12 cellular contexts compared by ENCODE assay signal in genomic region chr7:37247881-37248280, GRCh38.
DNase-seq lines count a peak whose midpoint lies in the region; ATAC-seq and TF ChIP-seq lines count a peak whose summit lies in the region.
"Had no signal": no experiment of that assay in that cellular context is flagged by ENCODE, and none has a peak within 500 bp of the region (broad histone marks: within the 10 kb centered on the region; RNA-seq: fewer than 3 reads in every experiment).

No MANE protein-coding gene starts in this region.

- H3K4me3 ChIP-seq in NB4 (ENCODE audit: low read depth, low read length) (no peak overlapping the region), ectodermal cell (ENCODE audit: insufficient read depth, low read depth, low read length) (no peak overlapping the region), mesenchymal stem cell (ENCODE audit: insufficient read depth in 1 of 2, low read depth in 1 of 2, low read length in 2 of 2) (no peak overlapping the region), lower leg skin (ENCODE audit: low read depth, poor library complexity, severe bottlenecking) (no peak overlapping the region)
- H3K4me3 ChIP-seq: BLaER1 had no signal

- H2AK5ac ChIP-seq in mesenchymal stem cell (ENCODE audit: low read length, severe bottlenecking): no peak overlapping the region

- H3K4me1 ChIP-seq in ectodermal cell (ENCODE audit: control insufficient read depth, insufficient read depth, low read length): peaks cover 16% of the 10 kb centered on the region
- no peaks in the 10 kb centered on the region for H3K4me1 ChIP-seq in mesenchymal stem cell (ENCODE audit: control insufficient read depth, insufficient read depth, low read depth, low read length)
- H3K4me1 ChIP-seq: BLaER1 had no signal

- H3K9me3 ChIP-seq in ectodermal cell (ENCODE audit: control insufficient read depth, low read length) (no peaks in the 10 kb centered on the region), mesenchymal stem cell (ENCODE audit: control insufficient read depth, low read length) (no peaks in the 10 kb centered on the region)

- H2BK15ac ChIP-seq in mesenchymal stem cell (ENCODE audit: low read depth, poor library complexity, severe bottlenecking): no peak overlapping the region

- DNase-seq in AML-193 (lab: John Stamatoyannopoulos, UW) (peak; percentile 40 to 45), NB4 (ENCODE audit: low read depth) (peak; percentile 56), mesenchymal stem cell (peak; percentile 10), GF-D8 (lab: John Stamatoyannopoulos, UW) (no peak), lower leg skin (ENCODE audit: low spot score in 2 of 2) (no peak), COR-L47 (lab: John Stamatoyannopoulos, UW) (no peak)
- DNase-seq in stimulated activated naive CD8-positive, alpha-beta T cell treated with anti-CD3 and anti-CD28 coated beads, Interleukin-15, Interleukin-2, amounts not matched to agents 100 U/mL and 50 U/mL, for 24 hours: no peak
- DNase-seq: activated T-cell treated with anti-CD3 and anti-CD28 coated beads, Interleukin-2, amount 50 U/mL, for 1 hour; posterior cingulate gyrus had no signal

- H3K79me1 ChIP-seq in mesenchymal stem cell (replicated peaks; ENCODE audit: low read length, poor library complexity, severe bottlenecking): no peaks in the 10 kb centered on the region

- intact Hi-C loops in lower leg skin (cut with DNase I; ENCODE audit: low total_unique reads): no loop called here

- H3K4me2 ChIP-seq in mesenchymal stem cell (ENCODE audit: low read length, poor library complexity, severe bottlenecking): no peak overlapping the region
- H3K4me2 ChIP-seq: BLaER1 had no signal

- H2BK5ac ChIP-seq in mesenchymal stem cell (ENCODE audit: low read depth, low read length, poor library complexity, severe bottlenecking): no peak overlapping the region

- H4K8ac ChIP-seq in mesenchymal stem cell (ENCODE audit: low read length): no peak overlapping the region

- no peak overlapping the region for H3K14ac ChIP-seq in mesenchymal stem cell (ENCODE audit: low read length in 2 of 2)

- H4K91ac ChIP-seq in mesenchymal stem cell (ENCODE audit: low read length): no peak overlapping the region

- H3K36me3 ChIP-seq in ectodermal cell (ENCODE audit: control insufficient read depth, insufficient read depth, low read length): no peaks in the 10 kb centered on the region
- no peaks in the 10 kb centered on the region for H3K36me3 ChIP-seq in mesenchymal stem cell (ENCODE audit: control insufficient read depth in 1 of 2, insufficient read depth in 2 of 2, low read depth in 1 of 2, low read length in 2 of 2)

- H3K27ac ChIP-seq in ectodermal cell (ENCODE audit: insufficient read depth, low read depth, low read length, poor library complexity, severe bottlenecking): peak overlapping the region; percentile 56
- no peak overlapping the region for H3K27ac ChIP-seq in mesenchymal stem cell (ENCODE audit: low read length, poor library complexity, severe bottlenecking)
- H3K27ac ChIP-seq: BLaER1 had no signal

- no peak for ATAC-seq in stimulated activated naive CD8-positive, alpha-beta T cell treated with anti-CD3 and anti-CD28 coated beads, Interleukin-15, Interleukin-2, amounts not matched to agents 100 U/mL and 50 U/mL, for 24 hours
- ATAC-seq: esophagus mucosa had no signal

- H2BK12ac ChIP-seq in mesenchymal stem cell (ENCODE audit: low read length in 2 of 2): no peak overlapping the region

- TF ChIP-seq POLR2A in NB4 (IDR thresholded peaks at IDR 0.05; ENCODE audit: extremely low read depth, insufficient read length) (no peak), lower leg skin (IDR thresholded peaks at IDR 0.05) (no peak)

- 32 to 33% methylated on average over 2 of the region's 2 CpGs for WGBS in ectodermal cell, 2 experiments
- 51% methylated on average over 2 of the region's 2 CpGs for WGBS in mesenchymal stem cell
- WGBS in lower leg skin, 2 donors: 49 to 68% methylated on average over 2 of the region's 2 CpGs

- H3K23ac ChIP-seq in mesenchymal stem cell (ENCODE audit: low read length in 2 of 2): no peak overlapping the region

- H3K27me3 ChIP-seq in ectodermal cell (ENCODE audit: control insufficient read depth, insufficient read depth, low read length, poor library complexity, severe bottlenecking): no peaks in the 10 kb centered on the region
- H3K27me3 ChIP-seq in mesenchymal stem cell (ENCODE audit: control insufficient read depth in 1 of 2, insufficient read depth in 1 of 2, low read length in 2 of 2): no peaks in the 10 kb centered on the region
- H3K27me3 ChIP-seq: BLaER1 had no signal

- H2AFZ ChIP-seq in mesenchymal stem cell (ENCODE audit: low read depth, low read length): no peak overlapping the region

- no peak overlapping the region for H3K4ac ChIP-seq in mesenchymal stem cell (ENCODE audit: low read depth in 1 of 2, low read length in 2 of 2)

- no peak for TF ChIP-seq CTCF in NB4 (IDR thresholded peaks at IDR 0.05; ENCODE audit: low read depth, low read length)
- TF ChIP-seq CTCF in lower leg skin (IDR thresholded peaks at IDR 0.05): no peak

- H3K9ac ChIP-seq in mesenchymal stem cell (ENCODE audit: low read length): no peak overlapping the region
- H3K9ac ChIP-seq: BLaER1 had no signal

- no peak overlapping the region for H2BK120ac ChIP-seq in mesenchymal stem cell (ENCODE audit: low read depth, low read length)

- H3K18ac ChIP-seq in mesenchymal stem cell (ENCODE audit: low read depth in 1 of 2, low read length in 2 of 2): no peak overlapping the region

Comparison
In these comparisons a context has a peak if more than half of its experiments do, and no peak if none do; other contexts are left out.
1. DNase-seq: peak in AML-193 (2 of 2), NB4 (single experiment) and mesenchymal stem cell (single experiment); none in stimulated activated naive CD8-positive, alpha-beta T cell treated with anti-CD3 and anti-CD28 coated beads, Interleukin-15, Interleukin-2, amounts not matched to agents 100 U/mL and 50 U/mL, for 24 hours (single experiment), GF-D8 (single experiment), lower leg skin (0 of 2) and COR-L47 (single experiment).